ENCODE assay signal across 8 cellular contexts in the genomic region with DNA sequence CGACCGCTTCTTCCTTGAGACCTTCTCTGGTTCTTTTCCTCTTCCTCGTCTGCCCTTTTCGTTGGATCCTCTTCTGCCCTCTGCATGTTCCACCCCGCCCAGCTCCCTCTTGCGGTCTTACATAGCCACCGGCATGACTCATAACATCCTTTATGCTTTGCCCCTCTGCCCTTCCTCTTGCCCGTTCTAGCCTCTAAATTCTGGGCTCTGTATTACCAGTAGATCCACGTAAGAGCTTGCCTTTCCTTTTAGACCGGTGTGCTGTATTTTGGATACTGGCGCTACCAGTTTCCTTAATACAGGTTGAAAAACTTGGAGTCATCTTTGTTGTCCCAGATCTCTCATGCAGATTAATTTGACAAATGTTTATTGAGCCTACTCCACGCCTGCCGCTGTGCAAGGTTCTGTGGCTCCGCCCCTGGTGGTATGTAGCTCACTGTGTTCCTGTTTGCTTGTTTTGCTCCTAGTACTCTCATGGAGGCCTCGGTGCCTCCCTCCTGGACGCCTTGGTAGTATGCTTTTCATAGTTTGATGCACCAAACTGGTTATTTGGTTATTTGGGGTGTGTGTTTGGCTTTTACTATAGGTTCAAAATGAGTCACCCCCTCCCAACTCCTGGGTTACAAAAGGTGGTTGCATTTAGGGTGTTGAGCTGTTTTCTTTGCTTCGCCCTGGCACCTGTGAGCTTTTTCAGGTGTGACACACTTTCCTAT. TPM values are rescaled to one million over a fixed set of nuclear protein-coding genes. Genes with fewer than 3 reads are reported as not detected.
A peak's percentile ranks its signal among the peaks of the same experiment; 100 is the strongest.
DNase-seq lines count a peak whose midpoint lies in the region; ATAC-seq and TF ChIP-seq lines count a peak whose summit lies in the region.

No MANE protein-coding gene starts in this region.

- peak; percentile 75 for DNase-seq in NK-92 treated with Interleukin-12 subunit alpha and Interleukin-12 subunit beta, amount 100 ng/mL, for 24 hours (lab: John Stamatoyannopoulos, UW)
- DNase-seq in NK-92 (lab: John Stamatoyannopoulos, UW; ENCODE audit: unreplicated experiment) (no peak), NCI-H2227 (lab: John Stamatoyannopoulos, UW; ENCODE audit: unreplicated experiment) (peak; percentile 42), coronary artery (ENCODE audit: low spot score) (no peak), left lung (peak; percentile 84 to 86)
- DNase-seq in activated CD4-positive, alpha-beta T cell treated with anti-CD3 and anti-CD28 coated beads for 1 hour = peak; percentile 59
- peak; percentile 50 to 64 for DNase-seq in stimulated activated CD4-positive, alpha-beta T cell treated with anti-CD3 and anti-CD28 coated beads, Interleukin-4, amount 100 ng/mL, for 48 hours (ENCODE audit: low read depth in 2 of 2)

- no peaks in the 10 kb centered on the region for H3K27me3 ChIP-seq in left lung

- peak; percentile 60 for ATAC-seq in HG03025 (IDR thresholded peaks at IDR 0.05; ENCODE audit: low FRiP score, unreplicated experiment)
- peak; percentile 79 for ATAC-seq in left lung

- intact Hi-C loops in left lung (cut with DNase I) = no loop called here

- TF ChIP-seq CTCF in coronary artery (IDR thresholded peaks at IDR 0.05) (peak; percentile 13), left lung (IDR thresholded peaks at IDR 0.05) (peak; percentile 30 to 41)

- H3K36me3 ChIP-seq in left lung = peaks cover 0 to 34% of the 10 kb centered on the region in 2 donors

- H3K27ac ChIP-seq in coronary artery (peak overlapping the region; percentile 68 to 93), left lung (peak overlapping the region; percentile 83 to 94)

- peaks cover 23 to 55% of the 10 kb centered on the region in 2 donors for H3K4me1 ChIP-seq in left lung

- H3K4me3 ChIP-seq in coronary artery (peak overlapping the region; percentile 81), left lung (peak overlapping the region; percentile 72 to 90)

- no peaks in the 10 kb centered on the region for H3K9me3 ChIP-seq in left lung

RNA-seq across cellular contexts. Expression of a gene that starts 1.7 kb away (rescaled TPM):
- total RNA-seq in left lung = 100 to 1,000 TPM in 1 of 2 donors, 10 to 100 TPM in 1; 66.6 to 124 TPM

RNA-seq across cellular contexts. Expression of a gene that starts 24.3 kb away (rescaled TPM):
- 10 to 100 TPM; 43.4 to 44.6 TPM for total RNA-seq in left lung

Comparison
In these comparisons a context has a peak if more than half of its experiments do, and no peak if none do; other contexts are left out.
1. DNase-seq: peak in NK-92 treated with Interleukin-12 subunit alpha and Interleukin-12 subunit beta, amount 100 ng/mL, for 24 hours (single experiment), NCI-H2227 (single experiment), activated CD4-positive, alpha-beta T cell treated with anti-CD3 and anti-CD28 coated beads for 1 hour (single experiment), left lung (2 of 2) and stimulated activated CD4-positive, alpha-beta T cell treated with anti-CD3 and anti-CD28 coated beads, Interleukin-4, amount 100 ng/mL, for 48 hours (2 of 2); none in NK-92 (single experiment) and coronary artery (single experiment).